ENCODE assay signal across 1 cellular context in genomic region chr7:515628-516027, GRCh38.
TF ChIP-seq lines count a peak whose summit lies in the region.

No MANE protein-coding gene starts in this region.

TF ChIP-seq in HEK293T, 16 proteins besides CTCF, POLR2A, EP300 and RAD21 (continued from another document):
- TF ChIP-seq SUZ12 (IDR thresholded peaks at IDR 0.05) = no peak
